15 cellular contexts compared by ENCODE assay signal in genomic region chr10:69464401-69464800, GRCh38. TPM values are rescaled to one million over a fixed set of nuclear protein-coding genes. Genes with fewer than 3 reads are reported as not detected.
DNase-seq lines count a peak whose midpoint lies in the region; ATAC-seq and TF ChIP-seq lines count a peak whose summit lies in the region.
"Had no signal": no experiment of that assay in that cellular context is flagged by ENCODE, and none has a peak within 500 bp of the region (broad histone marks: within the 10 kb centered on the region; RNA-seq: fewer than 3 reads in every experiment).

No MANE protein-coding gene starts in this region.

- H3K36me3 Mint-ChIP-seq in T-helper 17 cell (ENCODE audit: low read depth) (no peaks in the 10 kb centered on the region), glutamatergic neuron (ENCODE audit: unreplicated experiment) (no peaks in the 10 kb centered on the region)
- H3K36me3 Mint-ChIP-seq: activated naive CD8-positive, alpha-beta T cell had no signal

- H3K27ac ChIP-seq in BLaER1 (peak overlapping the region; percentile 42), sigmoid colon (peak overlapping the region; percentile 79 to 93 (median 92)), PC-3 (ENCODE audit: low read length) (no peak overlapping the region)

- no peak for TF ChIP-seq EP300 in sigmoid colon (IDR thresholded peaks at IDR 0.05)

- H3K9ac ChIP-seq in BLaER1 (peak overlapping the region; percentile 44; the same call in 1 of the 2 replicates), PC-3 (ENCODE audit: low read length) (no peak overlapping the region)

- peak overlapping the region; percentile 92 for H3K27ac Mint-ChIP-seq in T-helper 17 cell
- H3K27ac Mint-ChIP-seq in glutamatergic neuron (ENCODE audit: unreplicated experiment), result peak overlapping the region; percentile 81
- H3K27ac Mint-ChIP-seq: activated naive CD8-positive, alpha-beta T cell had no signal

- H4K20me1 ChIP-seq in BLaER1 (no peaks in the 10 kb centered on the region), PC-3 (ENCODE audit: low read length) (no peaks in the 10 kb centered on the region)

- H3K9me3 Mint-ChIP-seq in glutamatergic neuron (ENCODE audit: unreplicated experiment), result peaks cover 11% of the 10 kb centered on the region
- H3K9me3 Mint-ChIP-seq: neural crest cell had no signal

- H3K27me3 Mint-ChIP-seq in T-helper 17 cell (no peaks in the 10 kb centered on the region), glutamatergic neuron (ENCODE audit: unreplicated experiment) (peaks cover 17% of the 10 kb centered on the region)

- POLR2A ChIA-PET in PC-3 (lab: Charles Lee; ENCODE audit: unreplicated experiment), result no interaction called here

- H3K36me3 ChIP-seq in BLaER1 (no peaks in the 10 kb centered on the region), sigmoid colon (no peaks in the 10 kb centered on the region), PC-3 (ENCODE audit: low read depth, low read length) (peaks cover 11% of the 10 kb centered on the region; the same call in 1 of the 2 replicates)

- H3K4me1 ChIP-seq in BLaER1 (peaks cover 57% of the 10 kb centered on the region), sigmoid colon (peaks cover 0 to 100% (median 87%) of the 10 kb centered on the region in 4 donors), PC-3 (ENCODE audit: insufficient read depth, low read length) (peaks cover 54% of the 10 kb centered on the region)

- H2AFZ ChIP-seq in PC-3 (ENCODE audit: low read length), result no peak overlapping the region

- ATAC-seq in T-helper 17 cell, result no peak
- no peak for ATAC-seq in PC-3
- no peak for ATAC-seq in HG02588 (IDR thresholded peaks at IDR 0.05; ENCODE audit: unreplicated experiment)

- no peaks in the 10 kb centered on the region for H3F3A ChIP-seq in PC-3 (ENCODE audit: low read length, unreplicated experiment)

- H3K4me2 ChIP-seq in BLaER1 (peak overlapping the region; percentile 59), PC-3 (ENCODE audit: low read length) (no peak overlapping the region)

- H3K9me2 ChIP-seq in PC-3 (replicated peaks; ENCODE audit: low read length), result no peaks in the 10 kb centered on the region

- H3K9me3 ChIP-seq in BLaER1 (no peaks in the 10 kb centered on the region), T-helper 17 cell (ENCODE audit: control insufficient read depth, low read length, poor library complexity, severe bottlenecking) (no peaks in the 10 kb centered on the region), sigmoid colon (no peaks in the 10 kb centered on the region), PC-3 (ENCODE audit: low read length) (no peaks in the 10 kb centered on the region)

- H3K4me1 Mint-ChIP-seq in T-helper 17 cell (peaks cover 55% of the 10 kb centered on the region), glutamatergic neuron (ENCODE audit: low read depth, unreplicated experiment) (peaks cover 53% of the 10 kb centered on the region)

- H3K79me2 ChIP-seq in PC-3 (ENCODE audit: low read length), result peaks cover 94% of the 10 kb centered on the region

- no peak overlapping the region for H3K4me3 Mint-ChIP-seq in T-helper 17 cell
- H3K4me3 Mint-ChIP-seq in glutamatergic neuron (ENCODE audit: unreplicated experiment), result no peak overlapping the region
- H3K4me3 Mint-ChIP-seq: activated naive CD8-positive, alpha-beta T cell; neural crest cell had no signal

- WGBS in sigmoid colon, 2 donors, result 76 to 77% methylated on average over 7 of the region's 7 CpGs

- DNase-seq in T-helper 17 cell (no peak), glutamatergic neuron (no peak), sigmoid colon (no peak), PC-3 (no peak), NCI-H2227 (lab: John Stamatoyannopoulos, UW; ENCODE audit: unreplicated experiment) (no peak)
- DNase-seq in effector CD8-positive, alpha-beta T cell (lab: John Stamatoyannopoulos, UW), result no peak
- DNase-seq: activated CD8-positive, alpha-beta memory T cell treated with anti-CD3 and anti-CD28 coated beads for 24 hours; foreskin fibroblast; NCI-H446 treated with DMSO at 0.1 percent for 48 hours; stimulated activated CD4-positive, alpha-beta T cell treated with anti-CD3 and anti-CD28 coated beads, Interleukin-15, amount 100 ng/mL, for 24 hours had no signal

- BruUV-seq in PC-3 (replicated peaks; lab: Mats Ljungman, UMichigan), result no TSS peak

- no peak for TF ChIP-seq POLR2A in sigmoid colon (IDR thresholded peaks at IDR 0.05)

- no peak overlapping the region for H3K4me3 ChIP-seq in BLaER1
- no peak overlapping the region for H3K4me3 ChIP-seq in sigmoid colon
- H3K4me3 ChIP-seq in PC-3 (ENCODE audit: low read length), result no peak overlapping the region

- intact Hi-C loops in sigmoid colon (cut with DNase I), result no loop called here
- intact Hi-C loops in PC-3 (cut with micrococcal nuclease), result no loop called here

- H3K27me3 ChIP-seq in BLaER1, result no peaks in the 10 kb centered on the region
- no peaks in the 10 kb centered on the region for H3K27me3 ChIP-seq in sigmoid colon
- no peaks in the 10 kb centered on the region for H3K27me3 ChIP-seq in PC-3 (ENCODE audit: low read length)

- TF ChIP-seq CTCF in glutamatergic neuron (IDR thresholded peaks at IDR 0.05; ENCODE audit: partially characterized antibody, unreplicated experiment) (no peak), sigmoid colon (IDR thresholded peaks at IDR 0.05) (no peak), PC-3 (conservative IDR thresholded peaks at IDR 0.05; ENCODE audit: low read depth, low read length) (no peak)

- CTCF ChIA-PET in PC-3 (lab: Charles Lee), result no interaction called here

RNA-seq across cellular contexts. Expression of gene TSPAN15, which starts 13.1 kb away (rescaled TPM):
- total RNA-seq in T-helper 17 cell (10 to 100 TPM; 20.3 to 28.7 TPM), glutamatergic neuron (ENCODE audit: unreplicated experiment) (49.8 TPM), sigmoid colon (10 to 100 TPM; 55.4 to 76.4 (median 67.4) TPM), PC-3 (2014; rRNA removed) (186 and 212 TPM in 2 replicates)
- polyA plus RNA-seq in sigmoid colon, result 100 to 1,000 TPM in 1 of 3 donors, 10 to 100 TPM in 2; 43.0 to 100 (median 70.9) TPM
- total RNA-seq: H4 had no signal

RNA-seq across cellular contexts. Expression of gene TACR2, which starts 47.7 kb away (rescaled TPM):
- total RNA-seq in T-helper 17 cell, result not detected
- not detected for total RNA-seq in glutamatergic neuron (ENCODE audit: unreplicated experiment)
- total RNA-seq in sigmoid colon, result 100 to 1,000 TPM; 161 to 184 (median 170) TPM
- polyA plus RNA-seq in sigmoid colon, result 10 to 100 TPM in 1 of 3 donors, 1 to 10 TPM in 1, not detected in 1; 6.0 to 14.4 TPM
- total RNA-seq in PC-3 (2014; rRNA removed), result 0.40 TPM in 1 of 2 replicates, not detected in the other
- total RNA-seq: H4, neural crest cell had no signal

Comparison
In these comparisons a context has a peak if more than half of its experiments do, and no peak if none do; other contexts are left out.
1. RNA of gene TACR2, which starts 47.7 kb away (total RNA-seq): 161 to 184 TPM in sigmoid colon; 0.40 TPM in PC-3, not detected in T-helper 17 cell and not detected in glutamatergic neuron (single experiment); every median in the first group is over 100 times any median in the second.